Comparison of ENCODE assay signal across 18 cellular contexts in genomic region chr4:21845663-21846062, GRCh38.
DNase-seq lines count a peak whose midpoint lies in the region; ATAC-seq, FAIRE-seq and TF ChIP-seq lines count a peak whose summit lies in the region.
"Had no signal": no experiment of that assay in that cellular context is flagged by ENCODE, and none has a peak within 500 bp of the region (broad histone marks: within the 10 kb centered on the region; RNA-seq: fewer than 3 reads in every experiment).

No MANE protein-coding gene starts in this region.

- peak; percentile 80 for ATAC-seq in SK-N-SH treated with all-trans-retinoic acid at 6 μM for 48 hours

- no peak for FAIRE-seq in GM19239 (lab: Jason Lieb, UNC)
- FAIRE-seq: H54 had no signal

- peak; percentile 24 for DNase-seq in NCI-H82 (lab: John Stamatoyannopoulos, UW)
- DNase-seq in NCI-H82 treated with DMSO at 0.1 percent for 48 hours (lab: John Stamatoyannopoulos, UW; ENCODE audit: unreplicated experiment) = no peak
- DNase-seq in fibroblast of peridontal ligament (ENCODE audit: extremely low read depth) = peak; percentile 44
- no peak for DNase-seq in SHP77 treated with DMSO at 0.1 percent for 48 hours (lab: John Stamatoyannopoulos, UW)
- no peak for DNase-seq in stimulated activated CD4-positive, alpha-beta T cell treated with anti-CD3 and anti-CD28 coated beads, Interleukin-1b, Interleukin-23, amount 100 ng/mL, for 48 hours
- no peak for DNase-seq in activated T-cell treated with anti-CD3 and anti-CD28 coated beads for 4 hours
- DNase-seq in GM19239 (ENCODE audit: insufficient read length, low spot score) = no peak
- DNase-seq: Caco-2, DMS53, GDM1, NCI-H1105 treated with DMSO at 0.1 percent for 48 hours, NCI-H1930, NCI-H2171, NCI-H510A, Peyer's patch, Right ventricle myocardium superior had no signal

TF ChIP-seq in SK-N-SH treated with all-trans-retinoic acid at 6 μM for 48 hours, 23 proteins besides CTCF, POLR2A, EP300 and RAD21:
- TF ChIP-seq ZC3H10 (CRISPR knock-in tag; IDR thresholded peaks at IDR 0.05) = 0 out of 2 replicates have a peak, but pooled peaks have one; percentile 9
- TF ChIP-seq GLIS3 (CRISPR knock-in tag; IDR thresholded peaks at IDR 0.05) = no peak
- TF ChIP-seq ZFP30 (CRISPR knock-in tag; IDR thresholded peaks at IDR 0.05) = no peak
- TF ChIP-seq, protein P1, sequence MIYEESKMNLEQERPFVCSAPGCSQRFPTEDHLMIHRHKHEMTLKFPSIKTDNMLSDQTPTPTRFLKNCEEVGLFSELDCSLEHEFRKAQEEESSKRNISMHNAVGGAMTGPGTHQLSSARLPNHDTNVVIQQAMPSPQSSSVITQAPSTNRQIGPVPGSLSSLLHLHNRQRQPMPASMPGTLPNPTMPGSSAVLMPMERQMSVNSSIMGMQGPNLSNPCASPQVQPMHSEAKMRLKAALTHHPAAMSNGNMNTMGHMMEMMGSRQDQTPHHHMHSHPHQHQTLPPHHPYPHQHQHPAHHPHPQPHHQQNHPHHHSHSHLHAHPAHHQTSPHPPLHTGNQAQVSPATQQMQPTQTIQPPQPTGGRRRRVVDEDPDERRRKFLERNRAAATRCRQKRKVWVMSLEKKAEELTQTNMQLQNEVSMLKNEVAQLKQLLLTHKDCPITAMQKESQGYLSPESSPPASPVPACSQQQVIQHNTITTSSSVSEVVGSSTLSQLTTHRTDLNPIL (CRISPR knock-in tag; IDR thresholded peaks at IDR 0.05; ENCODE audit: low read depth) = no peak
- no peak for TF ChIP-seq TCF4 (CRISPR knock-in tag; IDR thresholded peaks at IDR 0.05; ENCODE audit: borderline replicate concordance)
- no peak for TF ChIP-seq ZNF565 (CRISPR knock-in tag; conservative IDR thresholded peaks at IDR 0.05; ENCODE audit: low read depth)
- no peak for TF ChIP-seq PATZ1 (CRISPR knock-in tag; IDR thresholded peaks at IDR 0.05; ENCODE audit: borderline replicate concordance)

Comparison
In these comparisons a context has a peak if more than half of its experiments do, and no peak if none do; other contexts are left out.
1. DNase-seq: peak in NCI-H82 (single experiment) and fibroblast of peridontal ligament (single experiment); none in NCI-H82 treated with DMSO at 0.1 percent for 48 hours (single experiment), SHP77 treated with DMSO at 0.1 percent for 48 hours (single experiment), stimulated activated CD4-positive, alpha-beta T cell treated with anti-CD3 and anti-CD28 coated beads, Interleukin-1b, Interleukin-23, amount 100 ng/mL, for 48 hours (single experiment), activated T-cell treated with anti-CD3 and anti-CD28 coated beads for 4 hours (single experiment) and GM19239 (single experiment).